In the genomic region with DNA sequence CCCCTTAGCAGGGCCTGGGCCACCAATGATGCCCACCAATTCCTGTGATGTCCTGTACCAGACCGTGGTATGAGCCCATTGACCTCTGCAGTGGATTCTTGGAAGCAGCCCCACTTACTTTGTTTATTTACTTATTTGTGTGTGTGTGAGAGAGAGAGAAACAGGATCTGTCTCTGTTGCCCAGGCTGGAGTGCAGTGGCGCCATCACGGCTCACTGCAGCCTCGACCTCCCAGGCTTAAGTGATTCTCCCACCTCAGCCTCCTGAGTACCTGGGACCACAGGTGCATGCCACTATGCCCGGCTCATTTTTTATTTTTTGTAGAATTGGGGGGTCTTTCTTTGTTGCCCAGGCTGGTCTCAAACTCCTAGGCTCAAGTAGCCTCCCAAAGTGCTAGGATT, we compare ENCODE assay signal across 18 cellular contexts. TPM values are rescaled to one million over a fixed set of nuclear protein-coding genes. Genes with fewer than 3 reads are reported as not detected.
DNase-seq lines count a peak whose midpoint lies in the region; ATAC-seq and TF ChIP-seq lines count a peak whose summit lies in the region.
"Had no signal": no experiment of that assay in that cellular context is flagged by ENCODE, and none has a peak within 500 bp of the region (broad histone marks: within the 10 kb centered on the region; RNA-seq: fewer than 3 reads in every experiment).

No MANE protein-coding gene starts in this region.

- H3K27ac Mint-ChIP-seq in CD8-positive, alpha-beta T cell = peak overlapping the region; percentile 56
- H3K27ac Mint-ChIP-seq in central memory CD8-positive, alpha-beta T cell (ENCODE audit: low read depth) = peak overlapping the region; percentile 12
- peak overlapping the region; percentile 92 for H3K27ac Mint-ChIP-seq in memory B cell
- no peak overlapping the region for H3K27ac Mint-ChIP-seq in endodermal cell
- H3K27ac Mint-ChIP-seq: activated CD8-positive, alpha-beta T cell treated with anti-CD3 and anti-CD28 coated beads, Interleukin-2, amount 10 ng/mL, durations not matched to agents 7 days and 5 days; activated T-helper 2 cell treated with anti-CD3 and anti-CD28 coated beads, Interferon-gamma antibody, Interleukin-2, Interleukin-4, amounts not matched to agents 10 μg/mL and 5 μg/mL and 100 μg/mL, durations not matched to agents 14 hours and 24 hours and 36 hours; T-helper 17 cell had no signal

- no peak overlapping the region for H3K27ac ChIP-seq in CD8-positive, alpha-beta T cell (ENCODE audit: low read depth, low read length)
- H3K27ac ChIP-seq in spleen = peak overlapping the region; percentile 23 to 91 (median 85)
- H3K27ac ChIP-seq in endodermal cell (ENCODE audit: low read depth, low read length) = no peak overlapping the region
- H3K27ac ChIP-seq: WERI-Rb-1 had no signal

- no peaks in the 10 kb centered on the region for H3K27me3 Mint-ChIP-seq in CD8-positive, alpha-beta T cell (ENCODE audit: low read depth)
- no peaks in the 10 kb centered on the region for H3K27me3 Mint-ChIP-seq in central memory CD8-positive, alpha-beta T cell
- H3K27me3 Mint-ChIP-seq in memory B cell (no peaks in the 10 kb centered on the region), endodermal cell (ENCODE audit: insufficient read depth) (no peaks in the 10 kb centered on the region)
- H3K27me3 Mint-ChIP-seq: T-helper 17 cell had no signal

- H3K4me3 Mint-ChIP-seq in CD8-positive, alpha-beta T cell = no peak overlapping the region
- H3K4me3 Mint-ChIP-seq in central memory CD8-positive, alpha-beta T cell = no peak overlapping the region
- no peak overlapping the region for H3K4me3 Mint-ChIP-seq in memory B cell
- H3K4me3 Mint-ChIP-seq in endodermal cell = no peak overlapping the region
- H3K4me3 Mint-ChIP-seq: activated CD8-positive, alpha-beta T cell treated with anti-CD3 and anti-CD28 coated beads, Interleukin-2, amount 10 ng/mL, durations not matched to agents 7 days and 5 days; nephron; T-helper 17 cell had no signal

- intact Hi-C loops in CD8-positive, alpha-beta T cell (cut with DNase I, micrococcal nuclease) = no loop called here
- intact Hi-C loops in spleen (cut with DNase I; ENCODE audit: low total_unique reads) = no loop called here

- peaks cover 36% of the 10 kb centered on the region for H3K36me3 Mint-ChIP-seq in CD8-positive, alpha-beta T cell
- H3K36me3 Mint-ChIP-seq in central memory CD8-positive, alpha-beta T cell (ENCODE audit: insufficient read depth) = peaks cover 20% of the 10 kb centered on the region
- peaks cover 14% of the 10 kb centered on the region for H3K36me3 Mint-ChIP-seq in memory B cell
- peaks cover 23% of the 10 kb centered on the region for H3K36me3 Mint-ChIP-seq in endodermal cell (ENCODE audit: low read depth)

- no peak overlapping the region for H3K9ac ChIP-seq in endodermal cell (ENCODE audit: extremely low read depth, low read length, poor library complexity, severe bottlenecking)

- H3K4me1 Mint-ChIP-seq in CD8-positive, alpha-beta T cell (ENCODE audit: low read depth) = peaks cover 61% of the 10 kb centered on the region
- peaks cover 60% of the 10 kb centered on the region for H3K4me1 Mint-ChIP-seq in central memory CD8-positive, alpha-beta T cell
- H3K4me1 Mint-ChIP-seq in memory B cell (peaks cover 44% of the 10 kb centered on the region), endodermal cell (no peaks in the 10 kb centered on the region)

- H3K36me3 ChIP-seq in CD8-positive, alpha-beta T cell (ENCODE audit: insufficient read depth, low read length) = no peaks in the 10 kb centered on the region
- H3K36me3 ChIP-seq in spleen (peaks cover 0 to 57% (median 15%) of the 10 kb centered on the region in 6 donors), endodermal cell (ENCODE audit: control insufficient read depth, insufficient read depth, low read length) (peaks cover 18% of the 10 kb centered on the region)

- ATAC-seq in CD8-positive, alpha-beta T cell = no peak
- ATAC-seq in central memory CD8-positive, alpha-beta T cell (replicated peaks; ENCODE audit: extremely low read depth, poor library complexity, severe bottlenecking) = no peak
- ATAC-seq in memory B cell (ENCODE audit: low read depth) (no peak), HG03442 (IDR thresholded peaks at IDR 0.05; ENCODE audit: unreplicated experiment) (no peak)
- ATAC-seq: activated CD8-positive, alpha-beta T cell treated with anti-CD3 and anti-CD28 coated beads, Interleukin-2, amount 10 ng/mL, durations not matched to agents 7 days and 5 days; GM12878; T-helper 17 cell had no signal

- DNase-seq in CD8-positive, alpha-beta T cell = no peak
- DNase-seq in central memory CD8-positive, alpha-beta T cell (ENCODE audit: low spot score in 2 of 2) = no peak
- DNase-seq in memory B cell (ENCODE audit: low spot score in 2 of 2) (no peak), spleen (no peak), NOMO-1 (lab: John Stamatoyannopoulos, UW; ENCODE audit: unreplicated experiment in 2 of 2) (no peak), endodermal cell (no peak), Ammon's horn (ENCODE audit: low spot score) (no peak)
- DNase-seq: activated CD8-positive, alpha-beta T cell treated with anti-CD3 and anti-CD28 coated beads, Interleukin-2, amount 10 ng/mL, durations not matched to agents 7 days and 5 days; adrenal gland; GDM1; NCI-H2029 treated with DMSO at 0.1 percent for 48 hours; stimulated activated CD4-positive, alpha-beta T cell treated with anti-CD3 and anti-CD28 coated beads, Interleukin-15, amount 100 ng/mL, for 24 hours; T-helper 17 cell; WERI-Rb-1 had no signal

- TF ChIP-seq CTCF in CD8-positive, alpha-beta T cell (IDR thresholded peaks at IDR 0.05) = no peak
- no peak for TF ChIP-seq CTCF in spleen (IDR thresholded peaks at IDR 0.05 in 8 of 11, conservative IDR thresholded peaks at IDR 0.05 in 3 of 11)
- TF ChIP-seq CTCF in endodermal cell (conservative IDR thresholded peaks at IDR 0.05) = no peak

- no peaks in the 10 kb centered on the region for H3K9me3 ChIP-seq in CD8-positive, alpha-beta T cell (ENCODE audit: low read length)
- H3K9me3 ChIP-seq in spleen (no peaks in the 10 kb centered on the region), endodermal cell (ENCODE audit: control insufficient read depth, low read length) (no peaks in the 10 kb centered on the region)
- H3K9me3 ChIP-seq: adrenal gland had no signal

- no peak for TF ChIP-seq POLR2A in spleen (IDR thresholded peaks at IDR 0.05)

- no peaks in the 10 kb centered on the region for H3K27me3 ChIP-seq in CD8-positive, alpha-beta T cell (ENCODE audit: insufficient read depth, low read length)
- H3K27me3 ChIP-seq in spleen (replicated peaks in 1 of 7) = no peaks in the 10 kb centered on the region
- H3K27me3 ChIP-seq in endodermal cell (ENCODE audit: control insufficient read depth, insufficient read depth, low read length, poor library complexity, severe bottlenecking) = no peaks in the 10 kb centered on the region
- H3K27me3 ChIP-seq: adrenal gland had no signal

- CTCF ChIA-PET in CD8-positive, alpha-beta T cell (lab: Charles Lee) = no interaction called here

- no peak overlapping the region for H3K4me3 ChIP-seq in CD8-positive, alpha-beta T cell (ENCODE audit: low read depth, low read length)
- H3K4me3 ChIP-seq in spleen (no peak overlapping the region), endodermal cell (ENCODE audit: low read length) (no peak overlapping the region)
- H3K4me3 ChIP-seq: adrenal gland, GM12878 had no signal

- 87 to 93% (median 89%) methylated on average over 5 of the region's 5 CpGs for WGBS in spleen, 5 donors
- WGBS in endodermal cell (ENCODE audit: insufficient coverage in 1 of 2, insufficient read length in 1 of 2), 2 experiments = 91 to 99% methylated on average over 3 to 5 of the region's 5 CpGs

- POLR2A ChIA-PET in CD8-positive, alpha-beta T cell (lab: Charles Lee) = interaction anchor here (0.6 to 1.1 kb wide), 2 partner anchors 37 to 714 kb away, joined by 3 to 6 read pairs; no protein-coding TSS in a partner anchor

- no peaks in the 10 kb centered on the region for H3K9me3 Mint-ChIP-seq in CD8-positive, alpha-beta T cell
- no peaks in the 10 kb centered on the region for H3K9me3 Mint-ChIP-seq in central memory CD8-positive, alpha-beta T cell
- no peaks in the 10 kb centered on the region for H3K9me3 Mint-ChIP-seq in memory B cell
- H3K9me3 Mint-ChIP-seq in endodermal cell = no peaks in the 10 kb centered on the region
- H3K9me3 Mint-ChIP-seq: activated T-helper 2 cell treated with anti-CD3 and anti-CD28 coated beads, Interferon-gamma antibody, Interleukin-2, Interleukin-4, amounts not matched to agents 10 μg/mL and 5 μg/mL and 100 μg/mL, durations not matched to agents 14 hours and 24 hours and 36 hours; nephron had no signal

- H3K4me1 ChIP-seq in CD8-positive, alpha-beta T cell (ENCODE audit: insufficient read depth, low read length) = peaks cover 34% of the 10 kb centered on the region
- H3K4me1 ChIP-seq in spleen (peaks cover 40 to 99% (median 74%) of the 10 kb centered on the region in 6 donors), endodermal cell (ENCODE audit: control insufficient read depth, insufficient read depth, low read length) (no peaks in the 10 kb centered on the region)

RNA-seq across cellular contexts. Expression of a gene that starts 13.0 kb away (rescaled TPM):
- total RNA-seq in CD8-positive, alpha-beta T cell = 100 to 1,000 TPM; 221 to 238 TPM
- total RNA-seq in spleen (100 to 1,000 TPM; 232 to 329 (median 281) TPM), endodermal cell (10 to 100 TPM; 79.4 to 96.8 TPM)
- 100 to 1,000 TPM in 2 of 3 donors, 10 to 100 TPM in 1; 70.5 to 192 (median 190) TPM for polyA plus RNA-seq in spleen
- 92.6 TPM for polyA plus RNA-seq in endodermal cell (2013, experiment 1 of 2)
- 90.7 TPM for polyA plus RNA-seq in endodermal cell (2013, experiment 2 of 2)

RNA-seq across cellular contexts. Expression of a gene that starts 13.3 kb away (rescaled TPM):
- total RNA-seq in CD8-positive, alpha-beta T cell = 10 to 100 TPM; 29.3 to 33.9 TPM
- 10 to 100 TPM in 5 of 7 donors, 1 to 10 TPM in 2; 7.7 to 15.3 (median 13.2) TPM for total RNA-seq in spleen
- 10 to 100 TPM; 20.5 to 24.5 (median 22.6) TPM for polyA plus RNA-seq in spleen
- 10 to 100 TPM; 19.4 to 19.9 TPM for total RNA-seq in endodermal cell
- polyA plus RNA-seq in endodermal cell (2013, experiment 1 of 2) = 26.3 TPM
- 17.7 TPM for polyA plus RNA-seq in endodermal cell (2013, experiment 2 of 2)

Comparison
In these comparisons a context has a peak if more than half of its experiments do, and no peak if none do; other contexts are left out.
1. H3K27ac ChIP-seq: peak in spleen (8 of 8); none in CD8-positive, alpha-beta T cell (single experiment) and endodermal cell (single experiment).